1 cellular context compared by ENCODE assay signal in genomic region chr16:559021-559380, GRCh38.
TF ChIP-seq lines count a peak whose summit lies in the region.

No MANE protein-coding gene starts in this region.

TF ChIP-seq in GM23338, 12 proteins besides CTCF, POLR2A, EP300 and RAD21 (continued from another document):
- TF ChIP-seq ZNF462 (CRISPR knock-in tag; IDR thresholded peaks at IDR 0.05) (no peak), POLR2AphosphoS5 (IDR thresholded peaks at IDR 0.05; ENCODE audit: low read depth) (no peak), EZH2phosphoT487 (IDR thresholded peaks at IDR 0.05; ENCODE audit: unreplicated experiment) (no peak), ZNF114 (CRISPR knock-in tag; IDR thresholded peaks at IDR 0.05) (no peak), NANOG (IDR thresholded peaks at IDR 0.05; ENCODE audit: borderline replicate concordance) (no peak), JUNB (IDR thresholded peaks at IDR 0.05; ENCODE audit: unreplicated experiment) (no peak), ETS1 (IDR thresholded peaks at IDR 0.05) (no peak), CREB1 (CRISPR knock-in tag; IDR thresholded peaks at IDR 0.05; ENCODE audit: low read depth) (no peak)
